Comparison of ENCODE assay signal across 11 cellular contexts in the genomic region with DNA sequence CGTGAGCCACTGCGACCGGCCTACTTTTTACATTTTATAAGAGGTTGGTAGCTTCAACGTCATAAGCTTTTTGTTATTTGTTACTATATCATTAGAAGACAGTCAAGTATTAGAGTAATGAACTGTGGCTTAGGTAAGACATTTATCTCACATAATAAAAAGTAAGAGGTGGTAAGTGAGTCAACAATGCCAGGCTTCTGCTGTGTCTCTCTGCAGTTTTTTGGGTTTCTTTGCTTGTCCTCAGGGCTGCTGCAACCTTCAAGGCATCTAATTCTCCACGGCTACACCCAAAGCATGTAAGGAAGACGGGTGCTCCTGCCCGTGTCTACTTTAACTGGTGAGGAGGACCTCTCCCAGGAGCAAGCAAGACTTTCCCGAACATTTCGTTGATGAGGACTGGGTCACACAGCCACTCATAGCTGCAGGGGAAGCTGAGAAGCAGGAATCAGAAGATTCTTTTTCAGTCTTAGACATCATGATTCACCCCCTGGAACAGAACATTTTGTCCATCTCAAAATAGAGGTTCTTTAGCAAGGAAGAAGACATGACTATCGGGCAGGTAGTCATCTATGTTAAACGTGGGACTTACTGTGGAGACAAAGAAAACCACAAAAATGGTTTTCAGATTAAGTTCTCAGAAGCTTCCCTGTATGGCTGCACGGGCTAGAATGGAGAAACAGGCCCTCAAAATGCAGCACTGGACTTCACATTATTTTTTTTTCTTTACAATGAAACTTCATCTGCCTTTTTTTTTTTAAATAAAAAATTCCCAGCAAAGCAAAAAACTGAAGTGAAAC. TPM values are rescaled to one million over a fixed set of nuclear protein-coding genes. Genes with fewer than 3 reads are reported as not detected.
DNase-seq lines count a peak whose midpoint lies in the region; ATAC-seq and TF ChIP-seq lines count a peak whose summit lies in the region.
"Had no signal": no experiment of that assay in that cellular context is flagged by ENCODE, and none has a peak within 500 bp of the region (broad histone marks: within the 10 kb centered on the region; RNA-seq: fewer than 3 reads in every experiment).

No MANE protein-coding gene starts in this region.

- no peak overlapping the region for H3K9ac ChIP-seq in PC-3 (ENCODE audit: low read length)

- peak in 1 of 2 donors; percentile 70 for ATAC-seq in natural killer cell treated with Interleukin-12 subunit alpha and Interleukin-12 subunit beta and Interleukin-15 and Interleukin-18, amount 100 ng/mL, for 72 hours
- no peak for ATAC-seq in natural killer cell
- ATAC-seq in PC-3 = no peak

- H3K36me3 ChIP-seq in thymus (ENCODE audit: control insufficient read depth, insufficient read depth) (no peaks in the 10 kb centered on the region), PC-3 (ENCODE audit: low read depth, low read length) (no peaks in the 10 kb centered on the region)

- H3K9me3 ChIP-seq in thymus (ENCODE audit: control insufficient read depth) (no peaks in the 10 kb centered on the region), PC-3 (ENCODE audit: low read length) (no peaks in the 10 kb centered on the region)

- H3K9me3 Mint-ChIP-seq in natural killer cell treated with Interleukin-12 subunit alpha and Interleukin-12 subunit beta and Interleukin-15 and Interleukin-18, amount 100 ng/mL, for 72 hours = no peaks in the 10 kb centered on the region
- H3K9me3 Mint-ChIP-seq in natural killer cell = no peaks in the 10 kb centered on the region

- H4K20me1 ChIP-seq in PC-3 (ENCODE audit: low read length) = no peaks in the 10 kb centered on the region

- H3K27ac ChIP-seq in thymus (ENCODE audit: low read depth) (peak overlapping the region; percentile 70), PC-3 (ENCODE audit: low read length) (no peak overlapping the region)

- CTCF ChIA-PET in PC-3 (lab: Charles Lee) = no interaction called here

- H3F3A ChIP-seq in PC-3 (ENCODE audit: low read length, unreplicated experiment) = no peaks in the 10 kb centered on the region

- no peaks in the 10 kb centered on the region for H3K27me3 ChIP-seq in thymus (ENCODE audit: control insufficient read depth, insufficient read depth)
- H3K27me3 ChIP-seq in PC-3 (ENCODE audit: low read length) = no peaks in the 10 kb centered on the region

- WGBS in thymus = 70% methylated on average over 12 of the region's 12 CpGs

- H3K4me3 ChIP-seq in choroid plexus epithelial cell (ENCODE audit: low read depth, low read length) = no peak overlapping the region
- no peak overlapping the region for H3K4me3 ChIP-seq in thymus (ENCODE audit: low read length)
- H3K4me3 ChIP-seq in PC-3 (ENCODE audit: low read length) = no peak overlapping the region

- H3K9me2 ChIP-seq in PC-3 (replicated peaks; ENCODE audit: low read length) = no peaks in the 10 kb centered on the region

- intact Hi-C loops in natural killer cell (cut with micrococcal nuclease) (no loop called here), PC-3 (cut with micrococcal nuclease) (no loop called here)

- no TSS peak for BruUV-seq in PC-3 (replicated peaks; lab: Mats Ljungman, UMichigan)

- POLR2A ChIA-PET in PC-3 (lab: Charles Lee; ENCODE audit: unreplicated experiment) = no interaction called here

- H3K4me1 ChIP-seq in thymus (ENCODE audit: control insufficient read depth, insufficient read depth, low read length) = peaks cover 8% of the 10 kb centered on the region
- peaks cover 8% of the 10 kb centered on the region for H3K4me1 ChIP-seq in PC-3 (ENCODE audit: insufficient read depth, low read length)

- peak overlapping the region; percentile 30 for H3K4me3 Mint-ChIP-seq in natural killer cell treated with Interleukin-12 subunit alpha and Interleukin-12 subunit beta and Interleukin-15 and Interleukin-18, amount 100 ng/mL, for 72 hours
- no peak overlapping the region for H3K4me3 Mint-ChIP-seq in natural killer cell

- H3K27ac Mint-ChIP-seq in natural killer cell treated with Interleukin-12 subunit alpha and Interleukin-12 subunit beta and Interleukin-15 and Interleukin-18, amount 100 ng/mL, for 72 hours = peak overlapping the region; percentile 40 to 45
- H3K27ac Mint-ChIP-seq in natural killer cell = no peak overlapping the region

- H3K27me3 Mint-ChIP-seq in natural killer cell treated with Interleukin-12 subunit alpha and Interleukin-12 subunit beta and Interleukin-15 and Interleukin-18, amount 100 ng/mL, for 72 hours = no peaks in the 10 kb centered on the region
- no peaks in the 10 kb centered on the region for H3K27me3 Mint-ChIP-seq in natural killer cell (ENCODE audit: low read depth in 2 of 2)

- no peaks in the 10 kb centered on the region for H3K79me2 ChIP-seq in PC-3 (ENCODE audit: low read length)

- H3K4me2 ChIP-seq in PC-3 (ENCODE audit: low read length) = no peak overlapping the region

- no peaks in the 10 kb centered on the region for H3K36me3 Mint-ChIP-seq in natural killer cell treated with Interleukin-12 subunit alpha and Interleukin-12 subunit beta and Interleukin-15 and Interleukin-18, amount 100 ng/mL, for 72 hours
- H3K36me3 Mint-ChIP-seq in natural killer cell = no peaks in the 10 kb centered on the region

- peaks cover 11 to 24% of the 10 kb centered on the region in 2 donors for H3K4me1 Mint-ChIP-seq in natural killer cell treated with Interleukin-12 subunit alpha and Interleukin-12 subunit beta and Interleukin-15 and Interleukin-18, amount 100 ng/mL, for 72 hours (ENCODE audit: low read depth in 2 of 2)
- peaks cover 0 to 5% of the 10 kb centered on the region in 2 donors for H3K4me1 Mint-ChIP-seq in natural killer cell

- TF ChIP-seq CTCF in natural killer cell (IDR thresholded peaks at IDR 0.05) (no peak), choroid plexus epithelial cell (conservative IDR thresholded peaks at IDR 0.05; ENCODE audit: low read depth, low read length) (no peak), PC-3 (conservative IDR thresholded peaks at IDR 0.05; ENCODE audit: low read depth, low read length) (no peak)

- DNase-seq in natural killer cell treated with Interleukin-12 subunit alpha and Interleukin-12 subunit beta and Interleukin-15 and Interleukin-18, amount 100 ng/mL, for 72 hours (ENCODE audit: low spot score) = no peak
- DNase-seq in natural killer cell (no peak), OCI-M1 (lab: John Stamatoyannopoulos, UW) (peak; percentile 58), choroid plexus epithelial cell (ENCODE audit: low read depth) (peak; percentile 44), NCI-H748 (lab: John Stamatoyannopoulos, UW; ENCODE audit: unreplicated experiment) (no peak), NCI-H128 (lab: John Stamatoyannopoulos, UW; ENCODE audit: unreplicated experiment) (no peak), PC-3 (no peak)
- DNase-seq: caudate nucleus, NCI-H187 treated with DMSO at 0.1 percent for 48 hours had no signal

- H2AFZ ChIP-seq in PC-3 (ENCODE audit: low read length) = no peak overlapping the region

RNA-seq across cellular contexts. Expression of a gene that starts 13.0 kb away (rescaled TPM):
- 100 to 1,000 TPM; 140 to 169 TPM for total RNA-seq in natural killer cell treated with Interleukin-12 subunit alpha and Interleukin-12 subunit beta and Interleukin-15 and Interleukin-18, amount 100 ng/mL, for 72 hours
- total RNA-seq in natural killer cell = 100 to 1,000 TPM; 195 to 233 (median 195) TPM
- polyA plus RNA-seq in thymus = 71.2 TPM
- 0.12 TPM in 1 of 2 replicates, not detected in the other for total RNA-seq in PC-3 (2014; rRNA removed)
- total RNA-seq: pulmonary artery endothelial cell had no signal

Comparison
In these comparisons a context has a peak if more than half of its experiments do, and no peak if none do; other contexts are left out.
1. H3K27ac Mint-ChIP-seq: peak in natural killer cell treated with Interleukin-12 subunit alpha and Interleukin-12 subunit beta and Interleukin-15 and Interleukin-18, amount 100 ng/mL, for 72 hours (2 of 2); none in natural killer cell (0 of 2).
2. DNase-seq: peak in OCI-M1 (single experiment) and choroid plexus epithelial cell (single experiment); none in natural killer cell treated with Interleukin-12 subunit alpha and Interleukin-12 subunit beta and Interleukin-15 and Interleukin-18, amount 100 ng/mL, for 72 hours (single experiment), natural killer cell (single experiment), NCI-H748 (single experiment), NCI-H128 (single experiment) and PC-3 (single experiment).
3. RNA of a gene that starts 13.0 kb away (total RNA-seq): 195 to 233 TPM in natural killer cell and 140 to 169 TPM in natural killer cell treated with Interleukin-12 subunit alpha and Interleukin-12 subunit beta and Interleukin-15 and Interleukin-18, amount 100 ng/mL, for 72 hours; 0.12 TPM in PC-3; every median in the first group is over 100 times any median in the second.